Comparison of ENCODE assay signal across 10 cellular contexts in genomic region chr10:70324341-70324861, GRCh38. TPM values are rescaled to one million over a fixed set of nuclear protein-coding genes. Genes with fewer than 3 reads are reported as not detected.
DNase-seq lines count a peak whose midpoint lies in the region; ATAC-seq and TF ChIP-seq lines count a peak whose summit lies in the region.
"Had no signal": no experiment of that assay in that cellular context is flagged by ENCODE, and none has a peak within 500 bp of the region (broad histone marks: within the 10 kb centered on the region; RNA-seq: fewer than 3 reads in every experiment).

No MANE protein-coding gene starts in this region.

- H3K4me3 ChIP-seq in liver (ENCODE audit: low read depth in 1 of 3, low read length in 3 of 3): no peak overlapping the region

- no peaks in the 10 kb centered on the region for H3K9me3 ChIP-seq in liver (ENCODE audit: control insufficient read depth in 4 of 4, low read length in 3 of 4)

- no peak overlapping the region for H3K9ac ChIP-seq in liver (ENCODE audit: low read depth in 1 of 2, low read length in 2 of 2)

- DNase-seq in COLO668 (lab: John Stamatoyannopoulos, UW; ENCODE audit: unreplicated experiment) (peak; percentile 27), WTC11 (ENCODE audit: low spot score) (peak; percentile 44), GM03348 (ENCODE audit: low spot score) (no peak), NAMALWA (ENCODE audit: low spot score) (no peak), omental fat pad (ENCODE audit: low spot score) (no peak)
- DNase-seq: stimulated activated CD4-positive, alpha-beta T cell treated with anti-CD3 and anti-CD28 coated beads, Interleukin-2, amount 100 ng/mL, for 24 hours had no signal

- no peaks in the 10 kb centered on the region for H3K27me3 Mint-ChIP-seq in WTC11 (ENCODE audit: low read depth)
- H3K27me3 Mint-ChIP-seq: CD4-positive, alpha-beta T cell had no signal

- POLR2A ChIA-PET in WTC11 (lab: Charles Lee): interaction anchor here (0.6 kb wide), 2 partner anchors 25 to 60 kb away, joined by 3 read pairs; no protein-coding TSS in a partner anchor

- H3K27ac Mint-ChIP-seq in WTC11: no peak overlapping the region
- H3K27ac Mint-ChIP-seq: CD4-positive, alpha-beta T cell had no signal

- H3K4me1 ChIP-seq in liver (ENCODE audit: control insufficient read depth in 4 of 4, insufficient read depth in 4 of 4, low read length in 3 of 4): peaks cover 7 to 36% (median 18%) of the 10 kb centered on the region in 4 donors

- H3K4me1 Mint-ChIP-seq in WTC11: peaks cover 17% of the 10 kb centered on the region

- no peaks in the 10 kb centered on the region for H3K27me3 ChIP-seq in liver (ENCODE audit: control insufficient read depth in 4 of 4, insufficient read depth in 4 of 4, low read length in 3 of 4)

- 75% methylated on average over 11 of the region's 11 CpGs for WGBS in liver

- TF ChIP-seq RAD21 in liver (IDR thresholded peaks at IDR 0.05): no peak

- H3K9me3 Mint-ChIP-seq in WTC11: no peaks in the 10 kb centered on the region
- H3K9me3 Mint-ChIP-seq: CD4-positive, alpha-beta T cell had no signal

- no peaks in the 10 kb centered on the region for H3K36me3 Mint-ChIP-seq in WTC11

- H3K27ac ChIP-seq in liver (ENCODE audit: low read depth in 1 of 2, low read length in 2 of 2): peak overlapping the region; percentile 22 to 52

- no peak overlapping the region for H3K4me3 Mint-ChIP-seq in WTC11
- H3K4me3 Mint-ChIP-seq: CD4-positive, alpha-beta T cell had no signal

- no peak for TF ChIP-seq CTCF in WTC11 (IDR thresholded peaks at IDR 0.05)
- no peak for TF ChIP-seq CTCF in liver (IDR thresholded peaks at IDR 0.05; ENCODE audit: low read depth, low read length, missing input control)
- no peak for TF ChIP-seq CTCF in omental fat pad (IDR thresholded peaks at IDR 0.05)

- H3K36me3 ChIP-seq in liver (ENCODE audit: control insufficient read depth in 4 of 4, insufficient read depth in 3 of 4, low read depth in 1 of 4, low read length in 3 of 4): peaks cover 0 to 1% (median under 1%) of the 10 kb centered on the region in 4 donors

- ATAC-seq in GM21447 (IDR thresholded peaks at IDR 0.05; ENCODE audit: unreplicated experiment): peak; percentile 85
- ATAC-seq in WTC11: peak; percentile 47
- no peak for ATAC-seq in HG03097 (IDR thresholded peaks at IDR 0.05; ENCODE audit: low FRiP score, unreplicated experiment)
- no peak for ATAC-seq in omental fat pad (ENCODE audit: low FRiP score)

- CTCF ChIA-PET in WTC11 (lab: Charles Lee): interaction anchor here (0.9 to 3.9 kb wide), 20 partner anchors 10 to 660 kb away, joined by 3 to 31 read pairs (median 5); partner anchors contain the start of gene TYSND1

TF ChIP-seq in WTC11, 78 proteins besides CTCF, POLR2A, EP300 and RAD21 (continues in another document):
- no peak for TF ChIP-seq ARID4B (CRISPR knock-in tag; IDR thresholded peaks at IDR 0.05; ENCODE audit: borderline replicate concordance)
- TF ChIP-seq USF2 (CRISPR knock-in tag; IDR thresholded peaks at IDR 0.05): peak; percentile 55
- 0 out of 2 replicates have a peak, but pooled peaks have one; percentile 17 for TF ChIP-seq NR3C1 (CRISPR knock-in tag; conservative IDR thresholded peaks at IDR 0.05; ENCODE audit: low read depth)
- no peak for TF ChIP-seq NFATC4 (CRISPR knock-in tag; IDR thresholded peaks at IDR 0.05)

TF ChIP-seq in liver, 16 proteins besides CTCF, POLR2A, EP300 and RAD21:
- TF ChIP-seq TAF1 (conservative IDR thresholded peaks at IDR 0.05) (no peak), ATF3 (IDR thresholded peaks at IDR 0.05) (no peak), ZBTB33 (IDR thresholded peaks at IDR 0.05) (no peak), GABPA (IDR thresholded peaks at IDR 0.05 in 1 of 2, conservative IDR thresholded peaks at IDR 0.05 in 1 of 2) (no peak), JUND (IDR thresholded peaks at IDR 0.05) (no peak), NR2F2 (IDR thresholded peaks at IDR 0.05) (no peak), HNF4G (IDR thresholded peaks at IDR 0.05) (no peak), RXRA (IDR thresholded peaks at IDR 0.05) (no peak), YY1 (IDR thresholded peaks at IDR 0.05) (no peak), FOXA2 (IDR thresholded peaks at IDR 0.05) (no peak), EGR1 (IDR thresholded peaks at IDR 0.05; ENCODE audit: low read depth in 2 of 2) (no peak)

RNA-seq across cellular contexts. Expression of gene NPFFR1, which starts 40.6 kb away (rescaled TPM):
- 0.04 to 0.05 TPM in 2 of 3 replicates, not detected in the other for total RNA-seq in WTC11 (2021)
- total RNA-seq in liver: under 1 TPM in 1 of 2 donors, not detected in 1; under 0.01 TPM
- polyA plus RNA-seq in liver: not detected
- 1 to 10 TPM in 1 of 4 donors, under 1 TPM in 2, not detected in 1; 0.19 to 3.4 (median 0.60) TPM for total RNA-seq in omental fat pad

RNA-seq across cellular contexts. Expression of gene LRRC20, which starts 58.0 kb away (rescaled TPM):
- 26.4 to 29.4 TPM (median 28.1 TPM) in 3 replicates for total RNA-seq in WTC11 (2021)
- 10 to 100 TPM in 1 of 2 donors, 1 to 10 TPM in 1; 9.3 to 13.4 TPM for total RNA-seq in liver
- 10 to 100 TPM in 1 of 2 donors, 1 to 10 TPM in 1; 8.0 to 15.5 TPM for polyA plus RNA-seq in liver
- total RNA-seq in omental fat pad: 1 to 10 TPM; 2.0 to 5.8 (median 2.5) TPM

Comparison
In these comparisons a context has a peak if more than half of its experiments do, and no peak if none do; other contexts are left out.
1. DNase-seq: peak in COLO668 (single experiment) and WTC11 (single experiment); none in GM03348 (single experiment), NAMALWA (single experiment) and omental fat pad (single experiment).
2. ATAC-seq: peak in GM21447 (single experiment) and WTC11 (single experiment); none in HG03097 (single experiment) and omental fat pad (single experiment).